ENCODE assay signal across 8 cellular contexts in the genomic region with DNA sequence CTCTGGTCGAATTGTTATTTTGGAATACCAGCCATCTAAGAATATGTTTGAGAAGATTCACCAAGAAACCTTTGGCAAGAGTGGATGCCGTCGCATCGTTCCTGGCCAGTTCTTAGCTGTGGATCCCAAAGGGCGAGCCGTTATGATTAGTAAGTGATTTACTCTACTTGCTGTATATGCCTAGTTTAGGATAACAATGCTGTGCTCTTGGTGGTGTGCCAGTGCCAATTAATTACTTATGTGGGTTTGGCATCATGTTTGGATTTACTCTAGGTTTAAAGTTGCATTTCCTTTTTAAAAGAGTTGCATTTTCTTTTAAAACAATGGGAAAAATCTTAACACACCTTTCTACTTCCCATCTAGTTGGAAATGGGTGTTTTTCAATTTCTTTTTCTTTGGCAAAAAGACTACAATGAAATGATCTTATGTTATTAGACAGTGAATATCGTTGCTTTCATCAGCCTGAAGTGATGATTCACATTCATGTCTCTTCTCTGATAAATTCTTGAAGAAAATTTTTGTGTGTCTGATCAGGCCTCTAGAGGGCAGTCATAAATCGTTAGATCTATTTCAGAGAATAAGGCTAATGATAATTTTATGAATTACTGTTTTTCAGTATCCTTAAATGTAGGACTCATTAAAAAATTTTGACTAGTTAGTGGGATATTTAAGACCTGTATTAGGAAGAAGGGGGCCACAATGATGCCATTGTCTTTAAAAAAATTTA. TPM values are rescaled to one million over a fixed set of nuclear protein-coding genes. Genes with fewer than 3 reads are reported as not detected.
DNase-seq lines count a peak whose midpoint lies in the region; ATAC-seq and TF ChIP-seq lines count a peak whose summit lies in the region.

No MANE protein-coding gene starts in this region.

- no peak overlapping the region for H3K4me3 ChIP-seq in GM12875 (ENCODE audit: low read depth, low read length)
- H3K4me3 ChIP-seq in psoas muscle, result peak overlapping the region; percentile 29

- intact Hi-C loops in psoas muscle (cut with DNase I), result loop anchor here in 1 of 2 donors (5.0 kb wide), 2 partner anchors 123 to 243 kb away; no protein-coding TSS in a partner anchor

- DNase-seq in Ammon's horn (ENCODE audit: low spot score) (peak; percentile 25), psoas muscle (no peak), retina (no peak)

- TF ChIP-seq CTCF in GM12875 (IDR thresholded peaks at IDR 0.05; ENCODE audit: borderline replicate concordance, insufficient read depth, low read depth, low read length), result peak; percentile 21; the same call in 1 of the 2 replicates
- peak; percentile 47 for TF ChIP-seq CTCF in psoas muscle (IDR thresholded peaks at IDR 0.05)

- H3K9me3 ChIP-seq in psoas muscle, result no peaks in the 10 kb centered on the region

- H3K4me1 ChIP-seq in psoas muscle, result peaks cover 47% of the 10 kb centered on the region

- 23 to 59% (median 31%) methylated on average over 8 of the region's 8 CpGs for WGBS in psoas muscle, 3 donors

- peak; percentile 67 for ATAC-seq in SK-N-SH treated with all-trans-retinoic acid at 6 μM for 48 hours
- peak; percentile 55 for ATAC-seq in esophagus mucosa
- peak in 2 of 4 donors; percentile 57 to 63 for ATAC-seq in psoas muscle
- no peak for ATAC-seq in HG02798 (IDR thresholded peaks at IDR 0.05; ENCODE audit: poor library complexity, unreplicated experiment)
- no peak for ATAC-seq in GM21737 (IDR thresholded peaks at IDR 0.05; ENCODE audit: unreplicated experiment)

- peaks cover 7 to 84% of the 10 kb centered on the region in 2 donors for H3K36me3 ChIP-seq in psoas muscle (ENCODE audit: insufficient read depth in 1 of 2, low read depth in 1 of 2)

- peak overlapping the region; percentile 36 for H3K27ac ChIP-seq in psoas muscle

- no peaks in the 10 kb centered on the region for H3K27me3 ChIP-seq in psoas muscle (ENCODE audit: insufficient read depth in 3 of 3, low read length in 2 of 3)

TF ChIP-seq in SK-N-SH treated with all-trans-retinoic acid at 6 μM for 48 hours, 23 proteins besides CTCF, POLR2A, EP300 and RAD21:
- TF ChIP-seq TOX (CRISPR knock-in tag; IDR thresholded peaks at IDR 0.05; ENCODE audit: borderline replicate concordance), result no peak
- TF ChIP-seq GLIS3 (CRISPR knock-in tag; IDR thresholded peaks at IDR 0.05), result no peak
- TF ChIP-seq ZNF8 (CRISPR knock-in tag; IDR thresholded peaks at IDR 0.05), result no peak
- no peak for TF ChIP-seq ZFP3 (CRISPR knock-in tag; IDR thresholded peaks at IDR 0.05)
- no peak for TF ChIP-seq ZNF70 (CRISPR knock-in tag; IDR thresholded peaks at IDR 0.05)
- TF ChIP-seq, protein P1, sequence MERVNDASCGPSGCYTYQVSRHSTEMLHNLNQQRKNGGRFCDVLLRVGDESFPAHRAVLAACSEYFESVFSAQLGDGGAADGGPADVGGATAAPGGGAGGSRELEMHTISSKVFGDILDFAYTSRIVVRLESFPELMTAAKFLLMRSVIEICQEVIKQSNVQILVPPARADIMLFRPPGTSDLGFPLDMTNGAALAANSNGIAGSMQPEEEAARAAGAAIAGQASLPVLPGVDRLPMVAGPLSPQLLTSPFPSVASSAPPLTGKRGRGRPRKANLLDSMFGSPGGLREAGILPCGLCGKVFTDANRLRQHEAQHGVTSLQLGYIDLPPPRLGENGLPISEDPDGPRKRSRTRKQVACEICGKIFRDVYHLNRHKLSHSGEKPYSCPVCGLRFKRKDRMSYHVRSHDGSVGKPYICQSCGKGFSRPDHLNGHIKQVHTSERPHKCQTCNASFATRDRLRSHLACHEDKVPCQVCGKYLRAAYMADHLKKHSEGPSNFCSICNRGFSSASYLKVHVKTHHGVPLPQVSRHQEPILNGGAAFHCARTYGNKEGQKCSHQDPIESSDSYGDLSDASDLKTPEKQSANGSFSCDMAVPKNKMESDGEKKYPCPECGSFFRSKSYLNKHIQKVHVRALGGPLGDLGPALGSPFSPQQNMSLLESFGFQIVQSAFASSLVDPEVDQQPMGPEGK (CRISPR knock-in tag; IDR thresholded peaks at IDR 0.05; ENCODE audit: borderline replicate concordance), result no peak
- TF ChIP-seq OSR1 (CRISPR knock-in tag; IDR thresholded peaks at IDR 0.05), result no peak
- no peak for TF ChIP-seq CSDC2 (CRISPR knock-in tag; IDR thresholded peaks at IDR 0.05)
- TF ChIP-seq CREB5 (CRISPR knock-in tag; IDR thresholded peaks at IDR 0.05; ENCODE audit: low read depth), result no peak
- TF ChIP-seq PPARA (CRISPR knock-in tag; IDR thresholded peaks at IDR 0.05; ENCODE audit: borderline replicate concordance), result no peak
- TF ChIP-seq ZNF565 (CRISPR knock-in tag; conservative IDR thresholded peaks at IDR 0.05; ENCODE audit: low read depth), result no peak
- TF ChIP-seq TCF4 (CRISPR knock-in tag; IDR thresholded peaks at IDR 0.05; ENCODE audit: borderline replicate concordance), result no peak
- TF ChIP-seq ARNTL (CRISPR knock-in tag; IDR thresholded peaks at IDR 0.05; ENCODE audit: borderline replicate concordance, low read depth), result no peak
- no peak for TF ChIP-seq ZFP30 (CRISPR knock-in tag; IDR thresholded peaks at IDR 0.05)
- TF ChIP-seq, protein P2, sequence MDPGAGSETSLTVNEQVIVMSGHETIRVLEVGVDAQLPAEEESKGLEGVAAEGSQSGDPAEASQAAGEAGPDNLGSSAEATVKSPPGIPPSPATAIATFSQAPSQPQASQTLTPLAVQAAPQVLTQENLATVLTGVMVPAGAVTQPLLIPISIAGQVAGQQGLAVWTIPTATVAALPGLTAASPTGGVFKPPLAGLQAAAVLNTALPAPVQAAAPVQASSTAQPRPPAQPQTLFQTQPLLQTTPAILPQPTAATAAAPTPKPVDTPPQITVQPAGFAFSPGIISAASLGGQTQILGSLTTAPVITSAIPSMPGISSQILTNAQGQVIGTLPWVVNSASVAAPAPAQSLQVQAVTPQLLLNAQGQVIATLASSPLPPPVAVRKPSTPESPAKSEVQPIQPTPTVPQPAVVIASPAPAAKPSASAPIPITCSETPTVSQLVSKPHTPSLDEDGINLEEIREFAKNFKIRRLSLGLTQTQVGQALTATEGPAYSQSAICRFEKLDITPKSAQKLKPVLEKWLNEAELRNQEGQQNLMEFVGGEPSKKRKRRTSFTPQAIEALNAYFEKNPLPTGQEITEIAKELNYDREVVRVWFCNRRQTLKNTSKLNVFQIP (CRISPR knock-in tag; IDR thresholded peaks at IDR 0.05; ENCODE audit: borderline replicate concordance, low read depth), result no peak
- TF ChIP-seq BACH2 (CRISPR knock-in tag; IDR thresholded peaks at IDR 0.05; ENCODE audit: borderline replicate concordance), result no peak
- TF ChIP-seq, protein P3, sequence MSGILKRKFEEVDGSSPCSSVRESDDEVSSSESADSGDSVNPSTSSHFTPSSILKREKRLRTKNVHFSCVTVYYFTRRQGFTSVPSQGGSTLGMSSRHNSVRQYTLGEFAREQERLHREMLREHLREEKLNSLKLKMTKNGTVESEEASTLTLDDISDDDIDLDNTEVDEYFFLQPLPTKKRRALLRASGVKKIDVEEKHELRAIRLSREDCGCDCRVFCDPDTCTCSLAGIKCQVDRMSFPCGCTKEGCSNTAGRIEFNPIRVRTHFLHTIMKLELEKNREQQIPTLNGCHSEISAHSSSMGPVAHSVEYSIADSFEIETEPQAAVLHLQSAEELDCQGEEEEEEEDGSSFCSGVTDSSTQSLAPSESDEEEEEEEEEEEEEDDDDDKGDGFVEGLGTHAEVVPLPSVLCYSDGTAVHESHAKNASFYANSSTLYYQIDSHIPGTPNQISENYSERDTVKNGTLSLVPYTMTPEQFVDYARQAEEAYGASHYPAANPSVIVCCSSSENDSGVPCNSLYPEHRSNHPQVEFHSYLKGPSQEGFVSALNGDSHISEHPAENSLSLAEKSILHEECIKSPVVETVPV (CRISPR knock-in tag; IDR thresholded peaks at IDR 0.05), result no peak
- TF ChIP-seq ISL1 (CRISPR knock-in tag; IDR thresholded peaks at IDR 0.05), result no peak
- TF ChIP-seq ESRRG (CRISPR knock-in tag; IDR thresholded peaks at IDR 0.05), result no peak
TF ChIP-seq in SK-N-SH treated with all-trans-retinoic acid at 6 μM for 48 hours: peak in this region for 0.

RNA-seq across cellular contexts. Expression of gene SF3B3, which starts 5.6 kb away (rescaled TPM):
- total RNA-seq in esophagus mucosa (221 TPM), psoas muscle (100 to 1,000 TPM; 145 to 178 (median 157) TPM)
- polyA plus RNA-seq in psoas muscle, result 100 to 1,000 TPM in 1 of 3 donors, 10 to 100 TPM in 2; 50.0 to 117 (median 59.9) TPM

RNA-seq across cellular contexts. Expression of gene COG4, which starts 5.9 kb away (rescaled TPM):
- 53.2 TPM for total RNA-seq in esophagus mucosa
- 10 to 100 TPM; 41.7 to 77.8 (median 64.9) TPM for total RNA-seq in psoas muscle
- polyA plus RNA-seq in psoas muscle, result 10 to 100 TPM; 29.1 to 80.3 (median 41.4) TPM

Comparison
In these comparisons a context has a peak if more than half of its experiments do, and no peak if none do; other contexts are left out.
1. ATAC-seq: peak in SK-N-SH treated with all-trans-retinoic acid at 6 μM for 48 hours (single experiment) and esophagus mucosa (single experiment); none in HG02798 (single experiment) and GM21737 (single experiment).